ENCODE assay signal across 20 cellular contexts in genomic region chr6:137625808-137626207, GRCh38.
A peak's percentile ranks its signal among the peaks of the same experiment; 100 is the strongest.
DNase-seq lines count a peak whose midpoint lies in the region; ATAC-seq and TF ChIP-seq lines count a peak whose summit lies in the region.
"Had no signal": no experiment of that assay in that cellular context is flagged by ENCODE, and none has a peak within 500 bp of the region (broad histone marks: within the 10 kb centered on the region; RNA-seq: fewer than 3 reads in every experiment).

No MANE protein-coding gene starts in this region.

- H3K9me3 Mint-ChIP-seq in glutamatergic neuron (ENCODE audit: unreplicated experiment), result no peaks in the 10 kb centered on the region
- H3K9me3 Mint-ChIP-seq in stimulated activated effector memory CD8-positive, alpha-beta T cell treated with anti-CD3 and anti-CD28 coated beads, Interleukin-12 subunit alpha, Interleukin-12 subunit beta, amount 100 ng/mL, for 72 hours, result no peaks in the 10 kb centered on the region
- H3K9me3 Mint-ChIP-seq: activated CD8-positive, alpha-beta T cell treated with anti-CD3 and anti-CD28 coated beads for 36 hours; neural crest cell had no signal

- no peak overlapping the region for H3K4me2 ChIP-seq in PC-9
- no peak overlapping the region for H3K4me2 ChIP-seq in mesenchymal stem cell (ENCODE audit: low read length, poor library complexity, severe bottlenecking)
- H3K4me2 ChIP-seq in GM23248 (ENCODE audit: unreplicated experiment), result no peak overlapping the region

- H3K4ac ChIP-seq in mesenchymal stem cell (ENCODE audit: low read depth in 1 of 2, low read length in 2 of 2), result no peak overlapping the region

- H3K23ac ChIP-seq in mesenchymal stem cell (ENCODE audit: low read length in 2 of 2), result no peak overlapping the region

- POLR2A ChIA-PET in BJ (lab: Charles Lee) (no interaction called here), PC-9 (lab: Charles Lee; ENCODE audit: unreplicated experiment) (no interaction called here)

- in situ Hi-C loops in GM23248 (cut with MboI), result loop anchor here (25.0 kb wide), 1 partner anchor 364 kb away; no protein-coding TSS in a partner anchor

- no peaks in the 10 kb centered on the region for H3K79me1 ChIP-seq in mesenchymal stem cell (replicated peaks; ENCODE audit: low read length, poor library complexity, severe bottlenecking)

- no peak overlapping the region for H2AK5ac ChIP-seq in mesenchymal stem cell (ENCODE audit: low read length, severe bottlenecking)

- H3F3A ChIP-seq in PC-9 (ENCODE audit: insufficient read depth, low read depth), result no peaks in the 10 kb centered on the region; the same call in 1 of the 2 replicates
- no peaks in the 10 kb centered on the region for H3F3A ChIP-seq in GM23248 (ENCODE audit: insufficient read depth)

- ATAC-seq in stimulated activated effector memory CD8-positive, alpha-beta T cell treated with anti-CD3 and anti-CD28 coated beads, Interleukin-12 subunit alpha, Interleukin-12 subunit beta, amount 100 ng/mL, for 72 hours, result no peak
- ATAC-seq: activated CD8-positive, alpha-beta T cell treated with anti-CD3 and anti-CD28 coated beads for 36 hours; body of pancreas had no signal

- H3K27me3 Mint-ChIP-seq in glutamatergic neuron (ENCODE audit: unreplicated experiment), result no peaks in the 10 kb centered on the region

- no peak for DNase-seq in BJ (ENCODE audit: low read depth)
- no peak for DNase-seq in HFF-Myc (ENCODE audit: extremely low read depth, low read depth)
- no peak for DNase-seq in PC-9
- no peak for DNase-seq in glutamatergic neuron
- no peak for DNase-seq in mesenchymal stem cell
- DNase-seq in stimulated activated effector memory CD8-positive, alpha-beta T cell treated with anti-CD3 and anti-CD28 coated beads, Interleukin-12 subunit alpha, Interleukin-12 subunit beta, amount 100 ng/mL, for 72 hours (ENCODE audit: low spot score in 2 of 2), result no peak
- DNase-seq in GM23248, result no peak
- DNase-seq: activated CD8-positive, alpha-beta T cell treated with anti-CD3 and anti-CD28 coated beads for 36 hours; activated gamma-delta T cell treated with Interleukin-2 at 50 U/mL for 16 hours; body of pancreas; DMS79; effector CD8-positive, alpha-beta T cell; hypothalamus; NCI-H1930; NCI-H446 treated with DMSO at 0.1 percent for 48 hours; NK-92 treated with Interleukin-12 subunit alpha and Interleukin-12 subunit beta, amount 100 ng/mL, for 24 hours; posterior cingulate gyrus; substantia nigra; T-helper 9 cell had no signal

- no TSS peak for BruUV-seq in PC-9 (replicated peaks; lab: Mats Ljungman, UMichigan)

- intact Hi-C loops in PC-9 (cut with micrococcal nuclease; ENCODE audit: unreplicated experiment), result no loop called here

- H3K27me3 ChIP-seq in BJ (ENCODE audit: control insufficient read depth, insufficient read depth, low read length) (peaks cover 4% of the 10 kb centered on the region), PC-9 (ENCODE audit: insufficient read depth, low read depth) (no peaks in the 10 kb centered on the region), mesenchymal stem cell (ENCODE audit: control insufficient read depth in 1 of 2, insufficient read depth in 1 of 2, low read length in 2 of 2) (peaks cover 4 to 11% of the 10 kb centered on the region in 2 experiments), GM23248 (replicated peaks; ENCODE audit: insufficient read depth) (peaks cover 18% of the 10 kb centered on the region; the same call in 1 of the 2 replicates)
- H3K27me3 ChIP-seq: body of pancreas had no signal

- no peak overlapping the region for H2BK15ac ChIP-seq in mesenchymal stem cell (ENCODE audit: low read depth, poor library complexity, severe bottlenecking)

- peak; percentile 22; the same call in 1 of the 2 replicates for TF ChIP-seq CTCF in BJ (IDR thresholded peaks at IDR 0.05; ENCODE audit: insufficient read depth, low read depth, low read length)
- TF ChIP-seq CTCF in HFF-Myc (IDR thresholded peaks at IDR 0.05; ENCODE audit: low read depth, low read length, missing control alignments), result peak; percentile 6
- TF ChIP-seq CTCF in PC-9 (conservative IDR thresholded peaks at IDR 0.05), result 0 out of 2 replicates have a peak, but pooled peaks have one; percentile 15
- TF ChIP-seq CTCF in glutamatergic neuron (IDR thresholded peaks at IDR 0.05; ENCODE audit: partially characterized antibody, unreplicated experiment), result peak; percentile 34

- no peak overlapping the region for H2BK5ac ChIP-seq in mesenchymal stem cell (ENCODE audit: low read depth, low read length, poor library complexity, severe bottlenecking)

- H3K14ac ChIP-seq in mesenchymal stem cell (ENCODE audit: low read length in 2 of 2), result no peak overlapping the region

- no peak overlapping the region for H4K91ac ChIP-seq in mesenchymal stem cell (ENCODE audit: low read length)

- H2AFZ ChIP-seq in PC-9 (0 out of 2 replicates have a peak overlapping the region, but pooled peaks have one; percentile 14), mesenchymal stem cell (ENCODE audit: low read depth, low read length) (no peak overlapping the region), GM23248 (no peak overlapping the region)

- H3K9me2 ChIP-seq in PC-9 (ENCODE audit: insufficient read depth) (no peaks in the 10 kb centered on the region), GM23248 (ENCODE audit: insufficient read depth) (no peaks in the 10 kb centered on the region)

- no peaks in the 10 kb centered on the region for H3K4me1 ChIP-seq in PC-9 (replicated peaks; ENCODE audit: insufficient read depth)
- H3K4me1 ChIP-seq in mesenchymal stem cell (ENCODE audit: control insufficient read depth, insufficient read depth, low read depth, low read length), result no peaks in the 10 kb centered on the region
- no peaks in the 10 kb centered on the region for H3K4me1 ChIP-seq in GM23248 (ENCODE audit: insufficient read depth)
- H3K4me1 ChIP-seq: body of pancreas had no signal

- no peak overlapping the region for H3K18ac ChIP-seq in mesenchymal stem cell (ENCODE audit: low read depth in 1 of 2, low read length in 2 of 2)

- no peak overlapping the region for H4K8ac ChIP-seq in mesenchymal stem cell (ENCODE audit: low read length)

- 90% methylated on average over 5 of the region's 7 CpGs for WGBS in mesenchymal stem cell
- 43 to 47% methylated on average over 7 of the region's 7 CpGs for WGBS in GM23248 (ENCODE audit: low coverage in 1 of 2, low lambda C conversion rate in 2 of 2, missing lambda C conversion rate in 2 of 2), 2 experiments

- peaks cover 18% of the 10 kb centered on the region for H3K4me1 Mint-ChIP-seq in glutamatergic neuron (ENCODE audit: low read depth, unreplicated experiment)
- no peaks in the 10 kb centered on the region for H3K4me1 Mint-ChIP-seq in stimulated activated effector memory CD8-positive, alpha-beta T cell treated with anti-CD3 and anti-CD28 coated beads, Interleukin-12 subunit alpha, Interleukin-12 subunit beta, amount 100 ng/mL, for 72 hours
- H3K4me1 Mint-ChIP-seq: neural crest cell had no signal

- CTCF ChIA-PET in BJ (lab: Yijun Ruan, JAX) (interaction anchor here (0.8 kb wide), 1 partner anchor 74 kb away, joined by 3 read pairs; no protein-coding TSS in a partner anchor), PC-9 (lab: Charles Lee) (no interaction called here)

- H2BK12ac ChIP-seq in mesenchymal stem cell (ENCODE audit: low read length in 2 of 2), result no peak overlapping the region

- no peaks in the 10 kb centered on the region for H3K79me2 ChIP-seq in PC-9 (ENCODE audit: low read depth)
- H3K79me2 ChIP-seq in GM23248 (ENCODE audit: insufficient read depth), result no peaks in the 10 kb centered on the region

- no peak overlapping the region for H3K27ac Mint-ChIP-seq in glutamatergic neuron (ENCODE audit: unreplicated experiment)
- no peak overlapping the region for H3K27ac Mint-ChIP-seq in stimulated activated effector memory CD8-positive, alpha-beta T cell treated with anti-CD3 and anti-CD28 coated beads, Interleukin-12 subunit alpha, Interleukin-12 subunit beta, amount 100 ng/mL, for 72 hours
- H3K27ac Mint-ChIP-seq: activated CD8-positive, alpha-beta T cell treated with anti-CD3 and anti-CD28 coated beads for 36 hours had no signal

- no peak overlapping the region for H3K4me3 Mint-ChIP-seq in glutamatergic neuron (ENCODE audit: unreplicated experiment)
- no peak overlapping the region for H3K4me3 Mint-ChIP-seq in stimulated activated effector memory CD8-positive, alpha-beta T cell treated with anti-CD3 and anti-CD28 coated beads, Interleukin-12 subunit alpha, Interleukin-12 subunit beta, amount 100 ng/mL, for 72 hours
- H3K4me3 Mint-ChIP-seq: activated CD8-positive, alpha-beta T cell treated with anti-CD3 and anti-CD28 coated beads for 36 hours; neural crest cell had no signal

- no peaks in the 10 kb centered on the region for H3K36me3 ChIP-seq in BJ (ENCODE audit: control insufficient read depth, insufficient read depth, low read length)
- no peaks in the 10 kb centered on the region for H3K36me3 ChIP-seq in PC-9 (ENCODE audit: low read depth)
- H3K36me3 ChIP-seq in mesenchymal stem cell (ENCODE audit: control insufficient read depth in 1 of 2, insufficient read depth in 2 of 2, low read depth in 1 of 2, low read length in 2 of 2), result no peaks in the 10 kb centered on the region
- H3K36me3 ChIP-seq in GM23248 (ENCODE audit: low read depth), result no peaks in the 10 kb centered on the region

- H3K36me3 Mint-ChIP-seq in glutamatergic neuron (ENCODE audit: unreplicated experiment), result no peaks in the 10 kb centered on the region
- no peaks in the 10 kb centered on the region for H3K36me3 Mint-ChIP-seq in stimulated activated effector memory CD8-positive, alpha-beta T cell treated with anti-CD3 and anti-CD28 coated beads, Interleukin-12 subunit alpha, Interleukin-12 subunit beta, amount 100 ng/mL, for 72 hours

- H3K27ac ChIP-seq in PC-9, result no peak overlapping the region
- H3K27ac ChIP-seq in mesenchymal stem cell (ENCODE audit: low read length, poor library complexity, severe bottlenecking), result no peak overlapping the region
- H3K27ac ChIP-seq in GM23248, result no peak overlapping the region
- H3K27ac ChIP-seq: body of pancreas had no signal

- H3K4me3 ChIP-seq in BJ (ENCODE audit: low read depth, low read length) (no peak overlapping the region), HFF-Myc (replicated peaks; ENCODE audit: low read depth, low read length) (no peak overlapping the region), PC-9 (no peak overlapping the region), mesenchymal stem cell (ENCODE audit: insufficient read depth in 1 of 2, low read depth in 1 of 2, low read length in 2 of 2) (no peak overlapping the region), GM23248 (no peak overlapping the region)
- H3K4me3 ChIP-seq: body of pancreas had no signal

- no peak overlapping the region for H2BK120ac ChIP-seq in mesenchymal stem cell (ENCODE audit: low read depth, low read length)

- H4K20me1 ChIP-seq in PC-9 (ENCODE audit: insufficient read depth), result no peaks in the 10 kb centered on the region
- H4K20me1 ChIP-seq in GM23248 (ENCODE audit: insufficient read depth), result no peaks in the 10 kb centered on the region

- H3K9ac ChIP-seq in mesenchymal stem cell (ENCODE audit: low read length) (no peak overlapping the region), GM23248 (no peak overlapping the region)

- H3K9me3 ChIP-seq in PC-9 (ENCODE audit: insufficient read depth, low read depth), result no peaks in the 10 kb centered on the region
- no peaks in the 10 kb centered on the region for H3K9me3 ChIP-seq in mesenchymal stem cell (ENCODE audit: control insufficient read depth, low read length)
- no peaks in the 10 kb centered on the region for H3K9me3 ChIP-seq in GM23248 (ENCODE audit: low read depth)
- H3K9me3 ChIP-seq: body of pancreas had no signal
